Comparison of ENCODE assay signal across 1 cellular context in the genomic region with DNA sequence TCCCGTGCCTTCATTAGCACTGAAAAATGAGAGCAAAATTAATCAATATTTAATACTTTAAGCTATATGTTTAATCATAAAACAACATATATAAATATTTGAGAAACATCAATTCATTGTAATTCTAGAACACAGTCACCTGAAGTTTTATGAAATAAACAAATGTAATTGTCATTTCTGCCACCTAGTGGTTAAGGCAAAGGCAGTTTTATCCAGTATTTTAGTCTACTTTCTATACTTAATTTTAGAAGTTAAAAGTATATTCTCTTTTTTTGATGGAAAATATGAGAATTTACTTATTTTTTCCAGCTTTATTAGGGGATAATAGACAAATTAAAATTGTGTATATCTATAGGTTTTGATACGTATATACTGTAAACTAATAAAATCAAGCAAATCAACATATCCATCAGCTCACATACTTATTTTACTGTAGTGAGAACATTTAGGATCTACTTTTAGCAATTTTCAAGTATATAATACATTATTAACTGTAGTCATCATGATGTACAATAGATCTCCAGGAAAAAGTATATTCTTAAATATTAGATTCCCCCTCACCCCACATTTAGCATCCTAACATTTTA.
TF ChIP-seq lines count a peak whose summit lies in the region.

No MANE protein-coding gene starts in this region.

TF ChIP-seq in SK-N-SH treated with all-trans-retinoic acid at 6 μM for 48 hours, 23 proteins besides CTCF, POLR2A, EP300 and RAD21 (continued from another document):
- TF ChIP-seq, protein P1, sequence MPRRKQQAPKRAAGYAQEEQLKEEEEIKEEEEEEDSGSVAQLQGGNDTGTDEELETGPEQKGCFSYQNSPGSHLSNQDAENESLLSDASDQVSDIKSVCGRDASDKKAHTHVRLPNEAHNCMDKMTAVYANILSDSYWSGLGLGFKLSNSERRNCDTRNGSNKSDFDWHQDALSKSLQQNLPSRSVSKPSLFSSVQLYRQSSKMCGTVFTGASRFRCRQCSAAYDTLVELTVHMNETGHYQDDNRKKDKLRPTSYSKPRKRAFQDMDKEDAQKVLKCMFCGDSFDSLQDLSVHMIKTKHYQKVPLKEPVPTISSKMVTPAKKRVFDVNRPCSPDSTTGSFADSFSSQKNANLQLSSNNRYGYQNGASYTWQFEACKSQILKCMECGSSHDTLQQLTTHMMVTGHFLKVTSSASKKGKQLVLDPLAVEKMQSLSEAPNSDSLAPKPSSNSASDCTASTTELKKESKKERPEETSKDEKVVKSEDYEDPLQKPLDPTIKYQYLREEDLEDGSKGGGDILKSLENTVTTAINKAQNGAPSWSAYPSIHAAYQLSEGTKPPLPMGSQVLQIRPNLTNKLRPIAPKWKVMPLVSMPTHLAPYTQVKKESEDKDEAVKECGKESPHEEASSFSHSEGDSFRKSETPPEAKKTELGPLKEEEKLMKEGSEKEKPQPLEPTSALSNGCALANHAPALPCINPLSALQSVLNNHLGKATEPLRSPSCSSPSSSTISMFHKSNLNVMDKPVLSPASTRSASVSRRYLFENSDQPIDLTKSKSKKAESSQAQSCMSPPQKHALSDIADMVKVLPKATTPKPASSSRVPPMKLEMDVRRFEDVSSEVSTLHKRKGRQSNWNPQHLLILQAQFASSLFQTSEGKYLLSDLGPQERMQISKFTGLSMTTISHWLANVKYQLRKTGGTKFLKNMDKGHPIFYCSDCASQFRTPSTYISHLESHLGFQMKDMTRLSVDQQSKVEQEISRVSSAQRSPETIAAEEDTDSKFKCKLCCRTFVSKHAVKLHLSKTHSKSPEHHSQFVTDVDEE (CRISPR knock-in tag; IDR thresholded peaks at IDR 0.05) = no peak
- no peak for TF ChIP-seq BACH2 (CRISPR knock-in tag; IDR thresholded peaks at IDR 0.05; ENCODE audit: borderline replicate concordance)
- no peak for TF ChIP-seq ZNF8 (CRISPR knock-in tag; IDR thresholded peaks at IDR 0.05)
- TF ChIP-seq GLIS3 (CRISPR knock-in tag; IDR thresholded peaks at IDR 0.05) = no peak
- TF ChIP-seq SNAI2 (CRISPR knock-in tag; IDR thresholded peaks at IDR 0.05) = no peak
- TF ChIP-seq, protein P2, sequence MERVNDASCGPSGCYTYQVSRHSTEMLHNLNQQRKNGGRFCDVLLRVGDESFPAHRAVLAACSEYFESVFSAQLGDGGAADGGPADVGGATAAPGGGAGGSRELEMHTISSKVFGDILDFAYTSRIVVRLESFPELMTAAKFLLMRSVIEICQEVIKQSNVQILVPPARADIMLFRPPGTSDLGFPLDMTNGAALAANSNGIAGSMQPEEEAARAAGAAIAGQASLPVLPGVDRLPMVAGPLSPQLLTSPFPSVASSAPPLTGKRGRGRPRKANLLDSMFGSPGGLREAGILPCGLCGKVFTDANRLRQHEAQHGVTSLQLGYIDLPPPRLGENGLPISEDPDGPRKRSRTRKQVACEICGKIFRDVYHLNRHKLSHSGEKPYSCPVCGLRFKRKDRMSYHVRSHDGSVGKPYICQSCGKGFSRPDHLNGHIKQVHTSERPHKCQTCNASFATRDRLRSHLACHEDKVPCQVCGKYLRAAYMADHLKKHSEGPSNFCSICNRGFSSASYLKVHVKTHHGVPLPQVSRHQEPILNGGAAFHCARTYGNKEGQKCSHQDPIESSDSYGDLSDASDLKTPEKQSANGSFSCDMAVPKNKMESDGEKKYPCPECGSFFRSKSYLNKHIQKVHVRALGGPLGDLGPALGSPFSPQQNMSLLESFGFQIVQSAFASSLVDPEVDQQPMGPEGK (CRISPR knock-in tag; IDR thresholded peaks at IDR 0.05; ENCODE audit: borderline replicate concordance) = no peak
- TF ChIP-seq, protein P3, sequence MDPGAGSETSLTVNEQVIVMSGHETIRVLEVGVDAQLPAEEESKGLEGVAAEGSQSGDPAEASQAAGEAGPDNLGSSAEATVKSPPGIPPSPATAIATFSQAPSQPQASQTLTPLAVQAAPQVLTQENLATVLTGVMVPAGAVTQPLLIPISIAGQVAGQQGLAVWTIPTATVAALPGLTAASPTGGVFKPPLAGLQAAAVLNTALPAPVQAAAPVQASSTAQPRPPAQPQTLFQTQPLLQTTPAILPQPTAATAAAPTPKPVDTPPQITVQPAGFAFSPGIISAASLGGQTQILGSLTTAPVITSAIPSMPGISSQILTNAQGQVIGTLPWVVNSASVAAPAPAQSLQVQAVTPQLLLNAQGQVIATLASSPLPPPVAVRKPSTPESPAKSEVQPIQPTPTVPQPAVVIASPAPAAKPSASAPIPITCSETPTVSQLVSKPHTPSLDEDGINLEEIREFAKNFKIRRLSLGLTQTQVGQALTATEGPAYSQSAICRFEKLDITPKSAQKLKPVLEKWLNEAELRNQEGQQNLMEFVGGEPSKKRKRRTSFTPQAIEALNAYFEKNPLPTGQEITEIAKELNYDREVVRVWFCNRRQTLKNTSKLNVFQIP (CRISPR knock-in tag; IDR thresholded peaks at IDR 0.05; ENCODE audit: borderline replicate concordance, low read depth) = no peak
- no peak for TF ChIP-seq ZNF70 (CRISPR knock-in tag; IDR thresholded peaks at IDR 0.05)
- TF ChIP-seq, protein P4, sequence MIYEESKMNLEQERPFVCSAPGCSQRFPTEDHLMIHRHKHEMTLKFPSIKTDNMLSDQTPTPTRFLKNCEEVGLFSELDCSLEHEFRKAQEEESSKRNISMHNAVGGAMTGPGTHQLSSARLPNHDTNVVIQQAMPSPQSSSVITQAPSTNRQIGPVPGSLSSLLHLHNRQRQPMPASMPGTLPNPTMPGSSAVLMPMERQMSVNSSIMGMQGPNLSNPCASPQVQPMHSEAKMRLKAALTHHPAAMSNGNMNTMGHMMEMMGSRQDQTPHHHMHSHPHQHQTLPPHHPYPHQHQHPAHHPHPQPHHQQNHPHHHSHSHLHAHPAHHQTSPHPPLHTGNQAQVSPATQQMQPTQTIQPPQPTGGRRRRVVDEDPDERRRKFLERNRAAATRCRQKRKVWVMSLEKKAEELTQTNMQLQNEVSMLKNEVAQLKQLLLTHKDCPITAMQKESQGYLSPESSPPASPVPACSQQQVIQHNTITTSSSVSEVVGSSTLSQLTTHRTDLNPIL (CRISPR knock-in tag; IDR thresholded peaks at IDR 0.05; ENCODE audit: low read depth) = no peak
- no peak for TF ChIP-seq ZC3H10 (CRISPR knock-in tag; IDR thresholded peaks at IDR 0.05)
- TF ChIP-seq ZNF565 (CRISPR knock-in tag; conservative IDR thresholded peaks at IDR 0.05; ENCODE audit: low read depth) = no peak
- TF ChIP-seq ESRRG (CRISPR knock-in tag; IDR thresholded peaks at IDR 0.05) = no peak
- no peak for TF ChIP-seq RARB (CRISPR knock-in tag; IDR thresholded peaks at IDR 0.05)
